8 cellular contexts compared by ENCODE assay signal in the genomic region with DNA sequence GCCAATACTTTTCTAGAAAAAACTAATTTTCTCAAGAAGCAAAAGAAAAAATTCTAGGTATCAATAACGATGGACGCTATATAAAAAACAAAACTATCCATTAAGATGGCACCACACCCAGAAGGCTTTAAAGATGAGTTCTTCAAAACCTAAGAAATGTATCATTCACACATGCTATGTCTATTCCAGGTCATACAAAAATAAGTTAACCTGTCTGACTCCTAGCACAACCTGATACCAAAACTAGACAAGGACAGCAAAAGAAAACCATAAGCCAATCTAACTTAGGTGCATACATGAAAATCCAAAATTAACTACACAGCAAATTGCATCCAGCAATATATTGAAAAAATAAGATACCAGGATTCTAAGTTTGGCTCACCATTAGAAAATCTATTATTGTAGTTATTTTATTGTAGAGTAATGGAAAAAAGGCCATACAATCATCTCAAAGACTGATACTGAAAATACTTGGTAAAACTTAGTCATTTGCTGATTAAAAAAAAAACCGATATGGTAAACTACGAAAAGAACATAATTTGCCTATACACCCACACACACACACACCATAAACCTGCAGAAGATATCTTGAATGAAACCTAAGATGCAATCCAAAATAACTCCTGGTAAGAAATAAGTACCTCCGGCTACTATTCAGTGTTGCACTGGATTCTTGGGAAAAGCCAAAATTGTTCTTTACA. TPM values are rescaled to one million over a fixed set of nuclear protein-coding genes. Genes with fewer than 3 reads are reported as not detected.
DNase-seq lines count a peak whose midpoint lies in the region; ATAC-seq and TF ChIP-seq lines count a peak whose summit lies in the region.

No MANE protein-coding gene starts in this region.

- TF ChIP-seq CTCF in HL-60 (IDR thresholded peaks at IDR 0.05; ENCODE audit: insufficient read depth, low read length) (no peak), neural progenitor cell (IDR thresholded peaks at IDR 0.05) (no peak)

- peaks cover 11% of the 10 kb centered on the region for H3F3A ChIP-seq in neural progenitor cell (ENCODE audit: low read depth)

- H3K27ac ChIP-seq in HL-60 (replicated peaks): peak overlapping the region; percentile 80; the same call in 1 of the 2 replicates
- H3K27ac ChIP-seq in neural progenitor cell: no peak overlapping the region

- no peaks in the 10 kb centered on the region for H3K9me3 Mint-ChIP-seq in central memory CD8-positive, alpha-beta T cell
- H3K9me3 Mint-ChIP-seq in neural progenitor cell: no peaks in the 10 kb centered on the region

- H3K27me3 ChIP-seq in HL-60 (ENCODE audit: insufficient read depth, poor library complexity, severe bottlenecking): no peaks in the 10 kb centered on the region
- no peaks in the 10 kb centered on the region for H3K27me3 ChIP-seq in neural progenitor cell

- peaks cover 15% of the 10 kb centered on the region for H3K36me3 Mint-ChIP-seq in central memory CD8-positive, alpha-beta T cell (ENCODE audit: insufficient read depth)
- H3K36me3 Mint-ChIP-seq in neural progenitor cell: no peaks in the 10 kb centered on the region

- no peaks in the 10 kb centered on the region for H3K36me3 ChIP-seq in neural progenitor cell

- no peak for ATAC-seq in central memory CD8-positive, alpha-beta T cell (replicated peaks; ENCODE audit: extremely low read depth, poor library complexity, severe bottlenecking)

- H3K9ac ChIP-seq in neural progenitor cell: no peak overlapping the region

- H3K4me3 ChIP-seq in GM08714 (ENCODE audit: low read length): peak overlapping the region; percentile 82; the same call in 1 of the 2 replicates
- no peak overlapping the region for H3K4me3 ChIP-seq in HL-60 (replicated peaks; ENCODE audit: insufficient read depth, low read length)
- peak overlapping the region; percentile 58 for H3K4me3 ChIP-seq in neural progenitor cell

- peaks cover 8% of the 10 kb centered on the region for H3K4me1 ChIP-seq in neural progenitor cell

- DNase-seq in HL-60 (ENCODE audit: low read depth in 1 of 2, low spot score in 1 of 2): no peak
- no peak for DNase-seq in central memory CD8-positive, alpha-beta T cell (ENCODE audit: low spot score in 2 of 2)
- DNase-seq in neural progenitor cell (ENCODE audit: low spot score): no peak
- no peak for DNase-seq in AG08396 (ENCODE audit: low spot score)
- no peak for DNase-seq in UCSD-AML1 (lab: John Stamatoyannopoulos, UW; ENCODE audit: unreplicated experiment)
- no peak for DNase-seq in NCI-H1930 (lab: John Stamatoyannopoulos, UW)
- DNase-seq in mesenteric fat pad (ENCODE audit: low spot score): no peak

- H4K20me1 ChIP-seq in neural progenitor cell (ENCODE audit: low read depth): no peaks in the 10 kb centered on the region

- no peaks in the 10 kb centered on the region for H3K9me3 ChIP-seq in neural progenitor cell (ENCODE audit: low read depth)

- H2AFZ ChIP-seq in neural progenitor cell (replicated peaks): no peak overlapping the region

- peaks cover 8% of the 10 kb centered on the region for H3K79me2 ChIP-seq in neural progenitor cell (ENCODE audit: low read depth)

- peak overlapping the region; percentile 93 for H3K27ac Mint-ChIP-seq in central memory CD8-positive, alpha-beta T cell (ENCODE audit: low read depth)
- H3K27ac Mint-ChIP-seq in neural progenitor cell: no peak overlapping the region

- peak overlapping the region; percentile 83 for H3K4me3 Mint-ChIP-seq in central memory CD8-positive, alpha-beta T cell
- peak overlapping the region; percentile 96 for H3K4me3 Mint-ChIP-seq in neural progenitor cell

- peak overlapping the region; percentile 83 for H3K4me2 ChIP-seq in neural progenitor cell

- H3K4me1 Mint-ChIP-seq in central memory CD8-positive, alpha-beta T cell: peaks cover 13% of the 10 kb centered on the region
- peaks cover 22% of the 10 kb centered on the region for H3K4me1 Mint-ChIP-seq in neural progenitor cell

- H3K27me3 Mint-ChIP-seq in central memory CD8-positive, alpha-beta T cell: no peaks in the 10 kb centered on the region
- H3K27me3 Mint-ChIP-seq in neural progenitor cell (ENCODE audit: insufficient read depth, low read depth): no peaks in the 10 kb centered on the region

RNA-seq across cellular contexts. Expression of gene TRAF5, which starts 55.0 kb away (rescaled TPM):
- total RNA-seq in neural progenitor cell (ENCODE audit: low replicate concordance): 28.3 and 36.0 TPM in 2 replicates
- total RNA-seq in mesenteric fat pad: 13.1 TPM
